In the genomic region with DNA sequence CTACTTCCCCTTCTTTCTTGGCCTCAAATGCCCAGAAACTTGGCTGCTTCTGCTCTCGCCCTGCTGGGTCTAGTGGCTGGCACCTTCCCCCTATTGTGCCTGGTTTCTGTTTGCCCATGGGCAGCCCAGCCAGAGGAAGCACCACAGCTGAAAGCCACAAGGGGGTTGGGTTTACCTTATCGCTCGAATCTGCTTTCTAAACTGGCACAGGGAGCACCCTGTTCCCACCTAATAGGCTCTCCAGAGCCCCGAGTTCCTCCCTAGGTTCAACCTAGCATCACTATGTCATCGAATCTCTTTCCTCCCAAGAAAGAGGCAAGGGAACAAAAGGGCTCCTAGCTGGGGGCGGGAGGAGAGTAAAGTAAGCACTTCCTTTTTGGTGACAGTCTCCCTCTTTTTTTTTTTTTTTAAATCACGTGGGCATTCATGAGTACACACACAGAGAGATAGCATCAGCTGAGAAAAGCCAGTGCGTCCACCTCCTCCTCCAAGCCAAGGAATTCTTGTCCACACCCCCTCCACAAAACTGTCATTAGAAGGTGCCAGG, we compare ENCODE assay signal across 8 cellular contexts.
DNase-seq lines count a peak whose midpoint lies in the region; ATAC-seq, FAIRE-seq and TF ChIP-seq lines count a peak whose summit lies in the region.

No MANE protein-coding gene starts in this region.

- H3K79me2 ChIP-seq in Karpas-422 (ENCODE audit: low read length) (no peaks in the 10 kb centered on the region), H1 (ENCODE audit: control insufficient read depth in 1 of 2, insufficient read depth in 2 of 2, low read length in 2 of 2) (no peaks in the 10 kb centered on the region)

- TF ChIP-seq RAD21 in A549 (conservative IDR thresholded peaks at IDR 0.05 in 1 of 2, IDR thresholded peaks at IDR 0.05 in 1 of 2) (no peak), H1 (IDR thresholded peaks at IDR 0.05 in 1 of 2, conservative IDR thresholded peaks at IDR 0.05 in 1 of 2; ENCODE audit: low read depth in 2 of 2, low read length in 2 of 2) (no peak)

- H3K14ac ChIP-seq in H1 (ENCODE audit: insufficient read length), result no peak overlapping the region

- CTCF ChIA-PET in A549 (lab: Yijun Ruan, JAX), result interaction anchor here (0.7 to 39.0 kb wide), 7 partner anchors 14 to 124 kb away, joined by 3 to 840 read pairs (median 3); a partner anchor contains a TSS
- CTCF ChIA-PET in H1 (lab: Charles Lee; ENCODE audit: partially characterized antibody), result interaction anchor here (0.8 to 26.5 kb wide), 4 partner anchors 25 to 89 kb away, joined by 3 to 335 read pairs (median 6); a partner anchor contains a TSS

- peaks cover 69% of the 10 kb centered on the region for H3K4me1 ChIP-seq in A549
- H3K4me1 ChIP-seq in Karpas-422 (ENCODE audit: low read length), result peaks cover 6% of the 10 kb centered on the region; the same call in 1 of the 2 replicates
- H3K4me1 ChIP-seq in H1 (replicated peaks in 1 of 4; ENCODE audit: control insufficient read depth in 3 of 4, insufficient read depth in 4 of 4, low read length in 3 of 4), result peaks cover 8 to 22% (median 16%) of the 10 kb centered on the region in 4 experiments

- H3K9me3 Mint-ChIP-seq in natural killer cell, result no peaks in the 10 kb centered on the region

- peak overlapping the region; percentile 38 for H3K4me3 ChIP-seq in A549
- peak overlapping the region; percentile 34; the same call in 1 of the 2 replicates for H3K4me3 ChIP-seq in Karpas-422 (ENCODE audit: low read length)
- 0 out of 8 replicates have a peak overlapping the region, but pooled peaks of 1 of the 4 experiments have one; percentile 42 for H3K4me3 ChIP-seq in H1 (ENCODE audit: extremely low read depth in 1 of 4, insufficient read depth in 2 of 4, low read depth in 3 of 4, low read length in 4 of 4)

- no peaks in the 10 kb centered on the region for H3K36me3 Mint-ChIP-seq in natural killer cell

- no peak overlapping the region for H2BK5ac ChIP-seq in H1 (ENCODE audit: low read depth, low read length)

- no peak for FAIRE-seq in A549 (lab: Jason Lieb, UNC)
- FAIRE-seq in H1 (lab: Jason Lieb, UNC), result no peak

- peak overlapping the region; percentile 78 for H3K4me2 ChIP-seq in A549
- H3K4me2 ChIP-seq in Karpas-422 (ENCODE audit: low read depth, low read length, poor library complexity, severe bottlenecking), result peak overlapping the region; percentile 61
- peak overlapping the region; percentile 25 to 55; a peak in 3 of 4 replicates for H3K4me2 ChIP-seq in H1 (ENCODE audit: insufficient read depth in 1 of 2, low read depth in 2 of 2, low read length in 2 of 2)

- no peak overlapping the region for H3K18ac ChIP-seq in H1 (ENCODE audit: extremely low read depth, low read length)

- no peak overlapping the region for H2BK12ac ChIP-seq in H1 (ENCODE audit: low read depth, low read length)

- H3K56ac ChIP-seq in H1 (replicated peaks; ENCODE audit: insufficient read length, low read depth, low read length), result no peak overlapping the region

- no peak overlapping the region for H2BK20ac ChIP-seq in H1 (ENCODE audit: low read length)

- no peaks in the 10 kb centered on the region for H3K9me2 ChIP-seq in Karpas-422 (replicated peaks; ENCODE audit: insufficient read depth, low read length)

- no peak overlapping the region for H4K8ac ChIP-seq in H1 (ENCODE audit: extremely low read depth, insufficient read depth, low read length)

- intact Hi-C loops in natural killer cell (cut with micrococcal nuclease), result no loop called here

- no peak overlapping the region for H3K4ac ChIP-seq in H1 (replicated peaks; ENCODE audit: insufficient read length, low read depth, low read length)

- H3K27ac ChIP-seq in A549 (peak overlapping the region; percentile 71 to 85), Karpas-422 (ENCODE audit: low read length) (no peak overlapping the region), H1 (ENCODE audit: low read depth, low read length) (no peak overlapping the region)

- H3K9me3 ChIP-seq in A549 (no peaks in the 10 kb centered on the region), Karpas-422 (ENCODE audit: low read length) (no peaks in the 10 kb centered on the region), H1 (ENCODE audit: insufficient read depth in 2 of 2, low read depth in 1 of 2, low read length in 1 of 2) (no peaks in the 10 kb centered on the region)

- H2AK5ac ChIP-seq in H1 (ENCODE audit: low read depth, low read length), result no peak overlapping the region

- no peak overlapping the region for H4K91ac ChIP-seq in H1 (replicated peaks; ENCODE audit: insufficient read length, low read length)

- no peaks in the 10 kb centered on the region for H3K79me1 ChIP-seq in H1 (ENCODE audit: low read depth, low read length)

- no peak overlapping the region for H4K5ac ChIP-seq in H1 (ENCODE audit: insufficient read length, low read depth, low read length)

- POLR2A ChIA-PET in A549 (lab: Yijun Ruan, JAX), result interaction anchor here (1.2 kb wide), 1 partner anchor 14 kb away, joined by 5 read pairs; no protein-coding TSS in a partner anchor
- POLR2A ChIA-PET in H1 (lab: Charles Lee; ENCODE audit: partially characterized antibody), result interaction anchor here (0.5 to 1.0 kb wide), 2 partner anchors 16 to 101 kb away, joined by 3 read pairs; no protein-coding TSS in a partner anchor

- H3K27ac Mint-ChIP-seq in natural killer cell, result peak overlapping the region; percentile 80 to 83

- peak; percentile 30 to 48 for DNase-seq in A549 (ENCODE audit: low read depth in 1 of 2, low spot score in 1 of 2)
- peak; percentile 49 for DNase-seq in Karpas-422
- peak; percentile 22 for DNase-seq in activated CD4-positive, alpha-beta T cell treated with anti-CD3 and anti-CD28 coated beads for 1 hour
- no peak for DNase-seq in H1 (ENCODE audit: low read depth in 1 of 2, low spot score in 2 of 2)
- peak; percentile 28 for DNase-seq in natural killer cell
- no peak for DNase-seq in ecto neural progenitor cell (ENCODE audit: low spot score)
- no peak for DNase-seq in NCI-H226

- 11% methylated on average over 8 of the region's 8 CpGs for WGBS in A549 (ENCODE audit: missing lambda C conversion rate)
- 66% methylated on average over 8 of the region's 8 CpGs; no CpG with 5 or more reads in 1 of the 2 experiments for WGBS in H1 (ENCODE audit: extremely low coverage in 1 of 2, insufficient coverage in 1 of 2, insufficient read length in 1 of 2, insufficient replicate concordance in 2 of 2, low coverage in 1 of 2, low lambda C conversion rate in 2 of 2, missing lambda C conversion rate in 1 of 2), 2 experiments

- TF ChIP-seq EP300 in A549 (IDR thresholded peaks at IDR 0.05) (no peak), H1 (IDR thresholded peaks at IDR 0.05; ENCODE audit: borderline replicate concordance in 1 of 2, low read depth in 2 of 2, low read length in 2 of 2) (no peak)

- H2AFZ ChIP-seq in Karpas-422 (ENCODE audit: low read length), result peak overlapping the region; percentile 74; the same call in 1 of the 2 replicates
- H2AFZ ChIP-seq in H1 (ENCODE audit: low read length), result no peak overlapping the region

- H3K27me3 Mint-ChIP-seq in natural killer cell (ENCODE audit: low read depth in 2 of 2), result peaks cover 29 to 42% of the 10 kb centered on the region in 2 donors

- no peaks in the 10 kb centered on the region for H4K20me1 ChIP-seq in Karpas-422 (ENCODE audit: insufficient read depth, low read depth, low read length)
- H4K20me1 ChIP-seq in H1 (replicated peaks in 1 of 2; ENCODE audit: control insufficient read depth in 1 of 2, insufficient read depth in 2 of 2, low read length in 2 of 2), result no peaks in the 10 kb centered on the region

- H2BK120ac ChIP-seq in H1 (replicated peaks; ENCODE audit: low read depth, low read length), result no peak overlapping the region

- H3K27me3 ChIP-seq in Karpas-422 (ENCODE audit: low read length) (no peaks in the 10 kb centered on the region), H1 (replicated peaks in 1 of 4; ENCODE audit: control insufficient read depth in 3 of 4, extremely low read depth in 1 of 4, insufficient read depth in 3 of 4, low read length in 3 of 4) (no peaks in the 10 kb centered on the region)

- H2BK15ac ChIP-seq in H1 (ENCODE audit: low read length), result no peak overlapping the region

- no peak for TF ChIP-seq CTCF in A549 (IDR thresholded peaks at IDR 0.05)
- TF ChIP-seq CTCF in H1 (IDR thresholded peaks at IDR 0.05; ENCODE audit: control extremely low read depth in 1 of 3, insufficient read depth in 1 of 3, low read depth in 1 of 3, low read length in 3 of 3), result no peak
- no peak for TF ChIP-seq CTCF in natural killer cell (IDR thresholded peaks at IDR 0.05)

- TF ChIP-seq POLR2A in A549 (IDR thresholded peaks at IDR 0.05; ENCODE audit: low read length) (no peak), H1 (IDR thresholded peaks at IDR 0.05; ENCODE audit: control extremely low read depth in 1 of 2, low read depth in 2 of 2, low read length in 2 of 2) (no peak)

- H3K23ac ChIP-seq in H1 (ENCODE audit: insufficient read length), result no peak overlapping the region

- peak overlapping the region; percentile 88 for H3K4me3 Mint-ChIP-seq in natural killer cell

- H3K4me1 Mint-ChIP-seq in natural killer cell, result peaks cover 20 to 28% of the 10 kb centered on the region in 2 donors

- H3K9ac ChIP-seq in Karpas-422 (ENCODE audit: low read length) (peak overlapping the region; percentile 52), H1 (replicated peaks in 1 of 4; ENCODE audit: extremely low read depth in 1 of 4, low read depth in 3 of 4, low read length in 3 of 4) (no peak overlapping the region)

- H3K36me3 ChIP-seq in Karpas-422 (ENCODE audit: insufficient read depth, low read length), result no peaks in the 10 kb centered on the region
- no peaks in the 10 kb centered on the region for H3K36me3 ChIP-seq in H1 (ENCODE audit: control insufficient read depth in 2 of 4, insufficient read depth in 4 of 4, low read length in 3 of 4)

- peak; percentile 22 to 40 for ATAC-seq in A549
- ATAC-seq in natural killer cell, result peak; percentile 71 to 88 (median 86)
- ATAC-seq in HG03196 (IDR thresholded peaks at IDR 0.05; ENCODE audit: unreplicated experiment), result no peak

- H3K23me2 ChIP-seq in H1 (ENCODE audit: low read depth, low read length), result no peaks in the 10 kb centered on the region; the same call in 1 of the 2 replicates

TF ChIP-seq in A549, 52 proteins besides CTCF, POLR2A, EP300 and RAD21 (continues in another document):
- no peak for TF ChIP-seq FOXS1 (CRISPR knock-in tag; IDR thresholded peaks at IDR 0.05)
- TF ChIP-seq ZSCAN20 (CRISPR knock-in tag; IDR thresholded peaks at IDR 0.05), result no peak

TF ChIP-seq in H1, 55 proteins besides CTCF, POLR2A, EP300 and RAD21:
- no peak for TF ChIP-seq GABPA (IDR thresholded peaks at IDR 0.05; ENCODE audit: borderline replicate concordance, insufficient read depth, low read length)
- TF ChIP-seq TBP (IDR thresholded peaks at IDR 0.05; ENCODE audit: low read depth, low read length), result no peak
- no peak for TF ChIP-seq CREB1 (IDR thresholded peaks at IDR 0.05)
- no peak for TF ChIP-seq POU5F1 (IDR thresholded peaks at IDR 0.05; ENCODE audit: low read depth, low read length)
- no peak for TF ChIP-seq NANOG (IDR thresholded peaks at IDR 0.05; ENCODE audit: insufficient read depth, low read depth, low read length, poor library complexity, severe bottlenecking)

Comparison
In these comparisons a context has a peak if more than half of its experiments do, and no peak if none do; other contexts are left out.
1. DNase-seq: peak in A549 (2 of 2), Karpas-422 (single experiment), activated CD4-positive, alpha-beta T cell treated with anti-CD3 and anti-CD28 coated beads for 1 hour (single experiment) and natural killer cell (single experiment); none in H1 (0 of 2), ecto neural progenitor cell (single experiment) and NCI-H226 (single experiment).
2. H3K27ac ChIP-seq: peak in A549 (2 of 2); none in Karpas-422 (single experiment) and H1 (single experiment).
3. Peak in every context shown above with its lines, with median percentiles within 50 percentile points of each other: H3K4me2 ChIP-seq.